In genomic region chrY:14340459-14341146, GRCh38 we compare ENCODE assay signal across 7 cellular contexts.
DNase-seq lines count a peak whose midpoint lies in the region; ATAC-seq and TF ChIP-seq lines count a peak whose summit lies in the region.

No MANE protein-coding gene starts in this region.

- H3K36me3 Mint-ChIP-seq in activated T-helper 2 cell treated with anti-CD3 and anti-CD28 coated beads, Interferon-gamma antibody, Interleukin-2, Interleukin-4, amounts not matched to agents 10 μg/mL and 5 μg/mL and 100 μg/mL, durations not matched to agents 14 hours and 24 hours and 36 hours (ENCODE audit: low read depth) = no peaks in the 10 kb centered on the region

- ATAC-seq in HG03565 (IDR thresholded peaks at IDR 0.05; ENCODE audit: unreplicated experiment) = peak; percentile 68
- no peak for ATAC-seq in HG02870 (IDR thresholded peaks at IDR 0.05; ENCODE audit: unreplicated experiment)
- no peak for ATAC-seq in GM21717 (IDR thresholded peaks at IDR 0.05; ENCODE audit: unreplicated experiment)

- H3K9me3 ChIP-seq in vagina = no peaks in the 10 kb centered on the region

- TF ChIP-seq CTCF in GM20000 (IDR thresholded peaks at IDR 0.05; ENCODE audit: extremely low read depth, missing control alignments) = no peak
- TF ChIP-seq CTCF in vagina (IDR thresholded peaks at IDR 0.05) = no peak

- no peaks in the 10 kb centered on the region for H3K36me3 ChIP-seq in vagina

- no peaks in the 10 kb centered on the region for H3K4me1 ChIP-seq in vagina

- H3K27me3 ChIP-seq in vagina = no peaks in the 10 kb centered on the region

- H3K27ac ChIP-seq in vagina = no peak overlapping the region

- TF ChIP-seq POLR2A in vagina (IDR thresholded peaks at IDR 0.05) = no peak

- peak overlapping the region; percentile 74 for H3K27ac Mint-ChIP-seq in activated T-helper 2 cell treated with anti-CD3 and anti-CD28 coated beads, Interferon-gamma antibody, Interleukin-2, Interleukin-4, amounts not matched to agents 10 μg/mL and 5 μg/mL and 100 μg/mL, durations not matched to agents 14 hours and 24 hours and 36 hours

- H3K4me1 Mint-ChIP-seq in activated T-helper 2 cell treated with anti-CD3 and anti-CD28 coated beads, Interferon-gamma antibody, Interleukin-2, Interleukin-4, amounts not matched to agents 10 μg/mL and 5 μg/mL and 100 μg/mL, durations not matched to agents 14 hours and 24 hours and 36 hours (ENCODE audit: low read depth) = peaks cover 44% of the 10 kb centered on the region

- H3K4me3 Mint-ChIP-seq in activated T-helper 2 cell treated with anti-CD3 and anti-CD28 coated beads, Interferon-gamma antibody, Interleukin-2, Interleukin-4, amounts not matched to agents 10 μg/mL and 5 μg/mL and 100 μg/mL, durations not matched to agents 14 hours and 24 hours and 36 hours (ENCODE audit: low read depth) = peak overlapping the region; percentile 38

- intact Hi-C loops in activated T-helper 2 cell treated with anti-CD3 and anti-CD28 coated beads, Interferon-gamma antibody, Interleukin-2, Interleukin-4, amounts not matched to agents 10 μg/mL and 5 μg/mL and 100 μg/mL, durations not matched to agents 14 hours and 24 hours and 36 hours (cut with micrococcal nuclease) = loop anchor here (2.0 to 10.0 kb wide), 3 partner anchors 158 to 1196 kb away; partner anchors contain the start of gene TMSB4Y
- intact Hi-C loops in vagina (cut with DNase I) = no loop called here

- H3K4me3 ChIP-seq in vagina = no peak overlapping the region

- no peaks in the 10 kb centered on the region for H3K9me3 Mint-ChIP-seq in activated T-helper 2 cell treated with anti-CD3 and anti-CD28 coated beads, Interferon-gamma antibody, Interleukin-2, Interleukin-4, amounts not matched to agents 10 μg/mL and 5 μg/mL and 100 μg/mL, durations not matched to agents 14 hours and 24 hours and 36 hours

- peak; percentile 23 for DNase-seq in GM20000 (ENCODE audit: low spot score)
- peak; percentile 35 for DNase-seq in activated T-helper 2 cell treated with anti-CD3 and anti-CD28 coated beads, Interferon-gamma antibody, Interleukin-2, Interleukin-4, amounts not matched to agents 10 μg/mL and 5 μg/mL and 100 μg/mL, durations not matched to agents 14 hours and 24 hours and 36 hours (ENCODE audit: low spot score)
- DNase-seq in stimulated activated CD4-positive, alpha-beta T cell treated with anti-CD3 and anti-CD28 coated beads, Interleukin-4, amount 100 ng/mL, for 1 hour = peak; percentile 16
- no peak for DNase-seq in vagina (ENCODE audit: extremely low spot score in 2 of 2)

- no peaks in the 10 kb centered on the region for H3K27me3 Mint-ChIP-seq in activated T-helper 2 cell treated with anti-CD3 and anti-CD28 coated beads, Interferon-gamma antibody, Interleukin-2, Interleukin-4, amounts not matched to agents 10 μg/mL and 5 μg/mL and 100 μg/mL, durations not matched to agents 14 hours and 24 hours and 36 hours (ENCODE audit: low read depth)

Comparison
In these comparisons a context has a peak if more than half of its experiments do, and no peak if none do; other contexts are left out.
1. DNase-seq: peak in GM20000 (single experiment), activated T-helper 2 cell treated with anti-CD3 and anti-CD28 coated beads, Interferon-gamma antibody, Interleukin-2, Interleukin-4, amounts not matched to agents 10 μg/mL and 5 μg/mL and 100 μg/mL, durations not matched to agents 14 hours and 24 hours and 36 hours (single experiment) and stimulated activated CD4-positive, alpha-beta T cell treated with anti-CD3 and anti-CD28 coated beads, Interleukin-4, amount 100 ng/mL, for 1 hour (single experiment); none in vagina (0 of 2).